In the genomic region with DNA sequence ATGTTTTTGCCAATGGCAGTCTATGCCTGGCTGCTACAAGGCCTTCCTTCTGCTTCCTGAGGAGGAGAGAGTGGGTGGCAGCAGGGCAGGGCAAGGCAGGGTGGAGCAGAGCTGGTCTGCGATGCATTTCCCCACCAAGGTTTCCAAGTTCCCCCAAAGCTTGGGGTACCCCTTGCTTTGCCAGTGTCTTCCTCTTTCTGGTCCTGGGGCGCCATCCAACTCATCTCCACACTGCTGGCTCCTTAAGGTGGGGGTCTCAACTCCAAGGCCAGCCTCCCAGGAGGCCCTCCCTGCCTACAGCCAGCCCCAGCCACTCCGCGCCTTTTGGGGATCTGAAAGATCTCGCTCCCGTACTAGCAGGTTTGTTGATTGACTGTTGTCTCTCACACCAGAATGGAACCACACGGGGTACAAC, we compare ENCODE assay signal across 20 cellular contexts.
"Had no signal": no experiment of that assay in that cellular context is flagged by ENCODE, and none has a peak within 500 bp of the region (broad histone marks: within the 10 kb centered on the region; RNA-seq: fewer than 3 reads in every experiment).

No MANE protein-coding gene starts in this region.

- H3K27me3 ChIP-seq: cardiac muscle cell, ovary, testis, vagina had no signal

- H3K27ac ChIP-seq: cardiac muscle cell, ovary, prostate gland, testis, vagina had no signal

- H3K36me3 ChIP-seq: cardiac muscle cell, ovary, prostate gland, vagina had no signal

- H3K9me3 ChIP-seq: ovary, prostate gland, testis, vagina had no signal

- DNase-seq: activated CD4-positive, alpha-beta T cell treated with anti-CD3 and anti-CD28 coated beads, Interleukin-2, amount 50 U/mL, for 4 hours; activated CD8-positive, alpha-beta memory T cell treated with anti-CD3 and anti-CD28 coated beads, Interleukin-2, amount 50 U/mL, for 48 hours; activated effector memory CD4-positive, alpha-beta T cell treated with Interleukin-2 at 50 U/mL for 16 hours; activated naive CD4-positive, alpha-beta T cell treated with anti-CD3 and anti-CD28 coated beads for 36 hours; activated naive CD8-positive, alpha-beta T cell treated with anti-CD3 and anti-CD28 coated beads, Interleukin-2, amount 50 U/mL, for 24 hours; activated T-cell treated with anti-CD3 and anti-CD28 coated beads, Interleukin-2, amount 50 U/mL, for 48 hours; effector CD4-positive, alpha-beta T cell; foreskin melanocyte; hippocampal formation; mesenchymal stem cell; stimulated activated CD4-positive, alpha-beta T cell treated with anti-CD3 and anti-CD28 coated beads, Interleukin-2, amount 100 ng/mL, for 48 hours; stimulated activated naive CD4-positive, alpha-beta T cell; T-cell; T-helper 9 cell; testis; trophoblast cell had no signal

- ATAC-seq: activated naive CD8-positive, alpha-beta T cell treated with anti-CD3 and anti-CD28 coated beads, Interleukin-2, amount 50 U/mL, for 24 hours; T-cell had no signal

- H3K4me3 Mint-ChIP-seq: activated naive CD4-positive, alpha-beta T cell treated with anti-CD3 and anti-CD28 coated beads for 36 hours; activated naive CD8-positive, alpha-beta T cell treated with anti-CD3 and anti-CD28 coated beads, Interleukin-2, amount 50 U/mL, for 24 hours; T-cell had no signal

- H3K27me3 Mint-ChIP-seq: T-cell had no signal

- H3K4me3 ChIP-seq: cardiac muscle cell, ovary, prostate gland, testis, vagina had no signal

- H3K9me3 Mint-ChIP-seq: activated naive CD4-positive, alpha-beta T cell treated with anti-CD3 and anti-CD28 coated beads for 36 hours; activated naive CD8-positive, alpha-beta T cell treated with anti-CD3 and anti-CD28 coated beads, Interleukin-2, amount 50 U/mL, for 24 hours had no signal

- H3K27ac Mint-ChIP-seq: activated naive CD4-positive, alpha-beta T cell treated with anti-CD3 and anti-CD28 coated beads for 36 hours; activated naive CD8-positive, alpha-beta T cell treated with anti-CD3 and anti-CD28 coated beads, Interleukin-2, amount 50 U/mL, for 24 hours; T-cell had no signal
